7 cellular contexts compared by ENCODE assay signal in the genomic region with DNA sequence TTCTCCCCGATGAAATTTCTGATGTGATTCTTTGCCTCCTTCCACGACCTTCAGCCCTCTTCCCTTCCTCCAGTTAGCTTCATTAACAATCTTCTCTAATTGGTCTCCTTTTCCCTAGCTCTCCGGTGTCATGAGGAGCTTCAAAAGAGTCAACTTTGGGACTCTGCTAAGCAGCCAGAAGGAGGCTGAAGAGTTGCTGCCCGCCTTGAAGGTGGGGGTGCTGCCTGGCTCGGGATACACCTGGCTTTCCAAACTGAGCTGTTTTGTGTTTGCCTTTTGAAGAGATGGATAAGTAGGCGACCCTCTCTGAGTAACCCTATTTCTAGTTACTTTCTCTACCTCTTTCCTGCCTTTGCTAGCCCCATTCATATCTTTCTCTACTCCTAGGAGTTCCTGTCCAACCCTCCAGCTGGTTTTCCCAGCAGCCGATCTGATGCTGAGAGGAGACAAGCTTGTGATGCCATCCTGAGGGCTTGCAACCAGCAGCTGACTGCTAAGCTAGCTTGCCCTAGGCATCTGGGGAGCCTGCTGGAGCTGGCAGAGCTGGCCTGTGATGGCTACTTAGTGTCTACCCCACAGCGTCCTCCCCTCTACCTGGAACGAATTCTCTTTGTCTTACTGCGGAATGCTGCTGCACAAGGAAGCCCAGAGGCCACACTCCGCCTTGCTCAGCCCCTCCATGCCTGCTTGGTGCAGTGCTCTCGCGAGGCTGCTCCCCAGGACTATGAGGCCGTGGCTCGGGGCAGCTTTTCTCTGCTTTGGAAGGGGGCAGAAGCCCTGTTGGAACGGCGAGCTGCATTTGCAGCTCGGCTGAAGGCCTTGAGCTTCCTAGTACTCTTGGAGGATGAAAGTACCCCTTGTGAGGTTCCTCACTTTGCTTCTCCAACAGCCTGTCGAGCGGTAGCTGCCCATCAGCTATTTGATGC. TPM values are rescaled to one million over a fixed set of nuclear protein-coding genes. Genes with fewer than 3 reads are reported as not detected.
DNase-seq lines count a peak whose midpoint lies in the region; ATAC-seq and TF ChIP-seq lines count a peak whose summit lies in the region.

No MANE protein-coding gene starts in this region.

- TF ChIP-seq EP300 in esophagus muscularis mucosa (IDR thresholded peaks at IDR 0.05), result no peak

- no peaks in the 10 kb centered on the region; the same call in 1 of the 2 replicates for H4K20me1 ChIP-seq in OCI-LY7 (ENCODE audit: insufficient read depth, low read length)

- H3K9me3 ChIP-seq in OCI-LY7 (ENCODE audit: low read length) (no peaks in the 10 kb centered on the region), esophagus muscularis mucosa (no peaks in the 10 kb centered on the region)

- peak overlapping the region; percentile 94 for H3K4me2 ChIP-seq in OCI-LY7 (ENCODE audit: low read length)

- intact Hi-C loops in OCI-LY7 (cut with micrococcal nuclease; ENCODE audit: unreplicated experiment), result loop anchor here (1.0 to 2.0 kb wide), 5 partner anchors 26 to 110 kb away; a partner anchor contains a TSS
- intact Hi-C loops in esophagus muscularis mucosa (cut with DNase I), result no loop called here

- ATAC-seq in GM19035 (IDR thresholded peaks at IDR 0.05; ENCODE audit: unreplicated experiment), result peak; percentile 6
- no peak for ATAC-seq in GM21786 (IDR thresholded peaks at IDR 0.05; ENCODE audit: unreplicated experiment)

- H3K36me3 ChIP-seq in OCI-LY7 (ENCODE audit: insufficient read depth, low read length) (peaks cover 51% of the 10 kb centered on the region), esophagus muscularis mucosa (no peaks in the 10 kb centered on the region)

- no peak for TF ChIP-seq CTCF in OCI-LY7 (conservative IDR thresholded peaks at IDR 0.05; ENCODE audit: low read length)
- no peak for TF ChIP-seq CTCF in esophagus muscularis mucosa (IDR thresholded peaks at IDR 0.05)
- TF ChIP-seq CTCF in retinal pigment epithelial cell (conservative IDR thresholded peaks at IDR 0.05; ENCODE audit: low read depth, low read length), result no peak

- CTCF ChIA-PET in OCI-LY7 (lab: Charles Lee; ENCODE audit: unreplicated experiment), result interaction anchor here (0.6 to 7.1 kb wide), 9 partner anchors 11 to 88 kb away, joined by 3 to 80 read pairs (median 4); a partner anchor contains a TSS

- no peaks in the 10 kb centered on the region for H3K9me2 ChIP-seq in OCI-LY7 (ENCODE audit: insufficient read depth, low read length)

- DNase-seq in OCI-LY7 (ENCODE audit: low spot score), result peak; percentile 30
- DNase-seq in esophagus muscularis mucosa (ENCODE audit: extremely low spot score), result no peak
- DNase-seq in retinal pigment epithelial cell (ENCODE audit: low read depth), result no peak
- DNase-seq in stimulated activated CD4-positive, alpha-beta T cell treated with anti-CD3 and anti-CD28 coated beads, Interleukin-4, amount 100 ng/mL, for 1 hour, result no peak
- no peak for DNase-seq in iPS-NIHi7 (ENCODE audit: extremely low spot score)

- H3K27ac ChIP-seq in OCI-LY7 (ENCODE audit: low read depth, low read length, poor library complexity, severe bottlenecking), result peak overlapping the region; percentile 56
- peak overlapping the region in 2 of 4 donors; percentile 48 to 65 for H3K27ac ChIP-seq in esophagus muscularis mucosa (replicated peaks in 1 of 4)

- 62% methylated on average over 18 of the region's 20 CpGs for WGBS in esophagus muscularis mucosa

- H3K27me3 ChIP-seq in esophagus muscularis mucosa, result no peaks in the 10 kb centered on the region

- H3K4me1 ChIP-seq in OCI-LY7 (ENCODE audit: insufficient read depth, low read length, poor library complexity, severe bottlenecking) (peaks cover 31% of the 10 kb centered on the region), esophagus muscularis mucosa (peaks cover 6 to 20% (median 17%) of the 10 kb centered on the region in 4 donors)

- peak overlapping the region; percentile 87 for H3K4me3 ChIP-seq in OCI-LY7 (ENCODE audit: low read depth, low read length, poor library complexity, severe bottlenecking)
- peak overlapping the region; percentile 58 to 71 (median 64) for H3K4me3 ChIP-seq in esophagus muscularis mucosa
- peak overlapping the region; percentile 92 for H3K4me3 ChIP-seq in retinal pigment epithelial cell (ENCODE audit: low read length)

- POLR2A ChIA-PET in OCI-LY7 (lab: Charles Lee), result interaction anchor here (1.0 to 4.6 kb wide), 16 partner anchors 10 to 88 kb away, joined by 3 to 43 read pairs (median 6); a partner anchor contains a TSS

- peaks cover 35% of the 10 kb centered on the region for H3K79me2 ChIP-seq in OCI-LY7 (ENCODE audit: insufficient read depth, low read depth, low read length)

- peak overlapping the region; percentile 91; the same call in 1 of the 2 replicates for H2AFZ ChIP-seq in OCI-LY7 (ENCODE audit: low read length)

- BruUV-seq in OCI-LY7 (replicated peaks; lab: Mats Ljungman, UMichigan), result TSS peak; percentile 86

- TF ChIP-seq POLR2A in esophagus muscularis mucosa (IDR thresholded peaks at IDR 0.05; ENCODE audit: low read depth), result no peak

RNA-seq across cellular contexts. Expression of a gene that starts 0.8 kb away (rescaled TPM):
- 77.4 and 78.2 TPM in 2 replicates for total RNA-seq in OCI-LY7 (2014; rRNA removed; shearing (Covaris generic))
- total RNA-seq in OCI-LY7 (2022) (121 and 137 TPM in 2 replicates), esophagus muscularis mucosa (1 to 10 TPM in 1 of 4 donors, under 1 TPM in 3; under 0.01 to 2.0 (median 0.24) TPM)

RNA-seq across cellular contexts. Expression of a gene that starts 26.4 kb away (rescaled TPM):
- total RNA-seq in OCI-LY7 (2014; rRNA removed; shearing (Covaris generic)), result 348 and 394 TPM in 2 replicates
- 264 TPM in 2 replicates for total RNA-seq in OCI-LY7 (2022)
- total RNA-seq in esophagus muscularis mucosa, result 100 to 1,000 TPM; 446 to 812 (median 631) TPM

RNA-seq across cellular contexts. Expression of a gene that starts 30.6 kb away (rescaled TPM):
- total RNA-seq in OCI-LY7 (2014; rRNA removed; shearing (Covaris generic)), result 41.0 and 53.4 TPM in 2 replicates
- 59.3 and 64.9 TPM in 2 replicates for total RNA-seq in OCI-LY7 (2022)
- total RNA-seq in esophagus muscularis mucosa, result 10 to 100 TPM; 41.6 to 63.0 (median 46.2) TPM

RNA-seq across cellular contexts. Expression of a gene that starts 36.9 kb away (rescaled TPM):
- total RNA-seq in OCI-LY7 (2014; rRNA removed; shearing (Covaris generic)), result 1.4 and 7.0 TPM in 2 replicates
- total RNA-seq in OCI-LY7 (2022) (5.1 and 8.4 TPM in 2 replicates), esophagus muscularis mucosa (10 to 100 TPM; 10.3 to 26.1 (median 22.9) TPM)

RNA-seq across cellular contexts. Expression of a gene that starts 52.5 kb away (rescaled TPM):
- 85.5 and 95.6 TPM in 2 replicates for total RNA-seq in OCI-LY7 (2014; rRNA removed; shearing (Covaris generic))
- total RNA-seq in OCI-LY7 (2022) (94.5 and 109 TPM in 2 replicates), esophagus muscularis mucosa (10 to 100 TPM; 35.1 to 46.2 (median 38.3) TPM)

Comparison
In these comparisons a context has a peak if more than half of its experiments do, and no peak if none do; other contexts are left out.
1. RNA of a gene that starts 0.8 kb away (total RNA-seq): 77.4 to 137 TPM in OCI-LY7; under 0.01 to 2.0 TPM in esophagus muscularis mucosa; every median in the first group is over 10 times any median in the second.
2. Peak in every context shown above with its lines, with median percentiles within 50 percentile points of each other: H3K4me3 ChIP-seq.